Comparison of ENCODE assay signal across 13 cellular contexts in genomic region chr12:9864913-9865675, GRCh38. TPM values are rescaled to one million over a fixed set of nuclear protein-coding genes. Genes with fewer than 3 reads are reported as not detected.
DNase-seq lines count a peak whose midpoint lies in the region; ATAC-seq and TF ChIP-seq lines count a peak whose summit lies in the region.
"Had no signal": no experiment of that assay in that cellular context is flagged by ENCODE, and none has a peak within 500 bp of the region (broad histone marks: within the 10 kb centered on the region; RNA-seq: fewer than 3 reads in every experiment).

No MANE protein-coding gene starts in this region.

- H3K79me2 ChIP-seq in DND-41 (ENCODE audit: insufficient read depth, low read length): peaks cover 87% of the 10 kb centered on the region

- H3K4me2 ChIP-seq in DND-41 (ENCODE audit: insufficient read depth, low read length): peak overlapping the region; percentile 69

- peak overlapping the region; percentile 47 to 57; a peak in 3 of 4 replicates for H3K4me3 ChIP-seq in DND-41 (ENCODE audit: low read depth in 1 of 2, low read length in 2 of 2)
- peak overlapping the region; percentile 18 to 71 (median 30) for H3K4me3 ChIP-seq in skeletal muscle tissue (ENCODE audit: low read length in 3 of 3)

- no peak for TF ChIP-seq CTCF in DND-41 (IDR thresholded peaks at IDR 0.05; ENCODE audit: borderline replicate concordance, extremely low read depth, low read length, poor library complexity, severe bottlenecking)

- H3K36me3 ChIP-seq in DND-41 (ENCODE audit: insufficient read depth, low read length) (no peaks in the 10 kb centered on the region), skeletal muscle tissue (ENCODE audit: control insufficient read depth in 3 of 3, insufficient read depth in 3 of 3, low read length in 3 of 3) (no peaks in the 10 kb centered on the region)

- no peaks in the 10 kb centered on the region for H4K20me1 ChIP-seq in DND-41 (ENCODE audit: insufficient read depth, low read length)

- DNase-seq in DND-41: peak; percentile 40
- DNase-seq in NAMALWA (ENCODE audit: low spot score): peak; percentile 55
- peak; percentile 5 for DNase-seq in dermis blood vessel endothelial cell
- no peak for DNase-seq in erythroblast (lab: John Stamatoyannopoulos, UW)
- DNase-seq in NCI-H2107 treated with DMSO at 0.1 percent for 48 hours (lab: John Stamatoyannopoulos, UW; ENCODE audit: unreplicated experiment): no peak
- DNase-seq in left lobe of liver (ENCODE audit: low spot score): no peak
- DNase-seq: activated CD4-positive, CD25-positive, alpha-beta regulatory T cell; GF-D8; NCI-H1092 had no signal

- peak; percentile 58 for ATAC-seq in DND-41 (ENCODE audit: insufficient read depth, low read depth)
- ATAC-seq in HG03159 (IDR thresholded peaks at IDR 0.05; ENCODE audit: unreplicated experiment): no peak
- ATAC-seq in left lobe of liver: no peak

- H3K27ac ChIP-seq in DND-41 (ENCODE audit: low read length): peak overlapping the region; percentile 91
- H3K27ac ChIP-seq in skeletal muscle tissue (ENCODE audit: low read depth, low read length): no peak overlapping the region

- no peak for TF ChIP-seq POLR2A in erythroblast (IDR thresholded peaks at IDR 0.05; ENCODE audit: low read length)

- peaks cover 2% of the 10 kb centered on the region for H3K9me3 ChIP-seq in DND-41 (ENCODE audit: insufficient read depth, low read length, severe bottlenecking)
- H3K9me3 ChIP-seq in skeletal muscle tissue (ENCODE audit: control insufficient read depth in 3 of 3, low read length in 3 of 3): peaks cover 0 to 2% (median 0%) of the 10 kb centered on the region in 3 donors

- H3K4me1 ChIP-seq in DND-41 (ENCODE audit: insufficient read depth, low read length) (peaks cover 22% of the 10 kb centered on the region), skeletal muscle tissue (ENCODE audit: control insufficient read depth in 3 of 3, insufficient read depth in 3 of 3, low read length in 3 of 3) (no peaks in the 10 kb centered on the region)

- H3K9ac ChIP-seq in DND-41 (ENCODE audit: low read depth, low read length) (peak overlapping the region; percentile 67), skeletal muscle tissue (ENCODE audit: low read depth in 1 of 3, low read length in 3 of 3) (peak overlapping the region in 2 of 3 donors; percentile 26 to 48)

- H2AFZ ChIP-seq in DND-41 (ENCODE audit: low read depth, low read length): peak overlapping the region; percentile 21

- H3K27me3 ChIP-seq in DND-41 (ENCODE audit: insufficient read depth, low read length, poor library complexity) (no peaks in the 10 kb centered on the region), skeletal muscle tissue (ENCODE audit: control insufficient read depth in 3 of 3, insufficient read depth in 3 of 3, low read length in 3 of 3) (no peaks in the 10 kb centered on the region)

RNA-seq across cellular contexts. Expression of gene CLEC2B, which starts 4.1 kb away (rescaled TPM):
- 39.9 and 78.8 TPM in 2 replicates for total RNA-seq in dermis blood vessel endothelial cell
- total RNA-seq in skeletal muscle tissue: 2.6 TPM
- total RNA-seq in left lobe of liver: 1.4 TPM

RNA-seq across cellular contexts. Expression of gene KLRF2, which starts 16.2 kb away (rescaled TPM):
- total RNA-seq in dermis blood vessel endothelial cell (not detected in 2 replicates), skeletal muscle tissue (not detected), left lobe of liver (not detected)
- total RNA-seq: bronchial epithelial cell, glomerular endothelial cell had no signal

RNA-seq across cellular contexts. Expression of gene KLRF1, which starts 37.8 kb away (rescaled TPM):
- total RNA-seq in dermis blood vessel endothelial cell: not detected in 2 replicates
- total RNA-seq in skeletal muscle tissue: not detected
- total RNA-seq in left lobe of liver: not detected
- total RNA-seq: bronchial epithelial cell, glomerular endothelial cell had no signal

Comparison
In these comparisons a context has a peak if more than half of its experiments do, and no peak if none do; other contexts are left out.
1. DNase-seq: peak in DND-41 (single experiment), NAMALWA (single experiment) and dermis blood vessel endothelial cell (single experiment); none in erythroblast (0 of 2), NCI-H2107 treated with DMSO at 0.1 percent for 48 hours (single experiment) and left lobe of liver (single experiment).
2. RNA of gene CLEC2B, which starts 4.1 kb away (total RNA-seq): 39.9 to 78.8 TPM in dermis blood vessel endothelial cell; 2.6 TPM in skeletal muscle tissue (single experiment) and 1.4 TPM in left lobe of liver (single experiment); every median in the first group is over 10 times any median in the second.